19 cellular contexts compared by ENCODE assay signal in genomic region chr4:151322565-151322964, GRCh38. TPM values are rescaled to one million over a fixed set of nuclear protein-coding genes. Genes with fewer than 3 reads are reported as not detected.
DNase-seq lines count a peak whose midpoint lies in the region; ATAC-seq, FAIRE-seq and TF ChIP-seq lines count a peak whose summit lies in the region.
"Had no signal": no experiment of that assay in that cellular context is flagged by ENCODE, and none has a peak within 500 bp of the region (broad histone marks: within the 10 kb centered on the region; RNA-seq: fewer than 3 reads in every experiment).

No MANE protein-coding gene starts in this region.

- no peak overlapping the region for H2BK120ac ChIP-seq in H1 (replicated peaks; ENCODE audit: low read depth, low read length)

- no peak overlapping the region for H2BK12ac ChIP-seq in H1 (ENCODE audit: low read depth, low read length)

- POLR2A ChIA-PET in HepG2 (lab: Yijun Ruan, JAX), result interaction anchor here (1.4 to 3.7 kb wide), 4 partner anchors 8 to 71 kb away, joined by 3 to 49 read pairs (median 26); no protein-coding TSS in a partner anchor
- POLR2A ChIA-PET in H1 (lab: Charles Lee; ENCODE audit: partially characterized antibody), result interaction anchor here (1.0 to 4.4 kb wide), 5 partner anchors 9 to 87 kb away, joined by 3 to 30 read pairs (median 6); partner anchors contain the start of gene FHIP1A

- H2BK15ac ChIP-seq in H1 (ENCODE audit: low read length), result no peak overlapping the region

- TF ChIP-seq EP300 in HepG2 (IDR thresholded peaks at IDR 0.05; ENCODE audit: low read depth in 2 of 2, low read length in 2 of 2), result no peak
- no peak for TF ChIP-seq EP300 in HepG2 (CRISPR knock-in tag; IDR thresholded peaks at IDR 0.05; ENCODE audit: borderline replicate concordance)
- no peak for TF ChIP-seq EP300 in H1 (IDR thresholded peaks at IDR 0.05; ENCODE audit: borderline replicate concordance in 1 of 2, low read depth in 2 of 2, low read length in 2 of 2)

- no peak for FAIRE-seq in HepG2 (lab: Jason Lieb, UNC)
- no peak for FAIRE-seq in H1 (lab: Jason Lieb, UNC)
- FAIRE-seq: endometrium, urothelium cell line had no signal

- H3K4me2 ChIP-seq in HepG2 (ENCODE audit: low read depth, low read length) (peak overlapping the region; percentile 86), H1 (ENCODE audit: insufficient read depth in 1 of 2, low read depth in 2 of 2, low read length in 2 of 2) (peak overlapping the region; percentile 67 to 93; a peak in 3 of 4 replicates)

- H3K4me1 ChIP-seq in HepG2 (ENCODE audit: insufficient read depth, low read length) (peaks cover 67% of the 10 kb centered on the region), right lobe of liver (peaks cover 0 to 58% (median 12%) of the 10 kb centered on the region in 4 donors), H1 (replicated peaks in 1 of 4; ENCODE audit: control insufficient read depth in 3 of 4, insufficient read depth in 4 of 4, low read length in 3 of 4) (peaks cover 2 to 8% (median 6%) of the 10 kb centered on the region in 4 experiments; a peak in 4 of 7 replicates), muscle layer of duodenum (ENCODE audit: control insufficient read depth in 1 of 2, insufficient read depth in 2 of 2, low read length in 2 of 2) (peaks cover 0 to 18% of the 10 kb centered on the region in 2 donors)

- H3K27ac ChIP-seq in HepG2 (ENCODE audit: extremely low read length, insufficient read depth, low read length), result peak overlapping the region; percentile 100
- H3K27ac ChIP-seq in right lobe of liver, result no peak overlapping the region
- H3K27ac ChIP-seq in H1 (ENCODE audit: low read depth, low read length), result no peak overlapping the region
- peak overlapping the region; percentile 87 for H3K27ac ChIP-seq in muscle layer of duodenum (ENCODE audit: low read length)
- peak overlapping the region in 18 of 59 donors; percentile 7 to 95 (median 86) for H3K27ac ChIP-seq in dorsolateral prefrontal cortex
- H3K27ac ChIP-seq: spleen had no signal

- no peak overlapping the region for H3K56ac ChIP-seq in H1 (replicated peaks; ENCODE audit: insufficient read length, low read depth, low read length)

- peaks cover 4% of the 10 kb centered on the region for H3K36me3 Mint-ChIP-seq in T-helper 17 cell (ENCODE audit: low read depth)

- 0 out of 2 replicates have a peak, but pooled peaks cover 2% of the 10 kb centered on the region for H3K79me1 ChIP-seq in H1 (ENCODE audit: low read depth, low read length)

- H4K20me1 ChIP-seq in HepG2 (ENCODE audit: insufficient read depth, low read length) (peaks cover 31% of the 10 kb centered on the region), H1 (replicated peaks in 1 of 2; ENCODE audit: control insufficient read depth in 1 of 2, insufficient read depth in 2 of 2, low read length in 2 of 2) (peaks cover 0 to 3% of the 10 kb centered on the region in 2 experiments)

- H3K4me3 ChIP-seq in HepG2 (replicated peaks in 1 of 3; ENCODE audit: insufficient read depth in 1 of 3, low read depth in 2 of 3, low read length in 3 of 3) (peak overlapping the region; percentile 80 to 84 (median 83); a peak in 5 of 6 replicates), right lobe of liver (no peak overlapping the region), H1 (ENCODE audit: extremely low read depth in 1 of 4, insufficient read depth in 2 of 4, low read depth in 3 of 4, low read length in 4 of 4) (peak overlapping the region in 1 of 4 experiments; percentile 80; a peak in 1 of 8 replicates), muscle layer of duodenum (ENCODE audit: low read depth in 1 of 2, low read length in 2 of 2) (peak overlapping the region; percentile 75 to 80), dorsolateral prefrontal cortex (peak overlapping the region in 20 of 59 donors; percentile 18 to 92 (median 82))

- H3K4me1 Mint-ChIP-seq in T-helper 17 cell, result peaks cover 5% of the 10 kb centered on the region

- H3K4ac ChIP-seq in H1 (replicated peaks; ENCODE audit: insufficient read length, low read depth, low read length), result no peak overlapping the region

- ATAC-seq in HepG2 (no peak), right lobe of liver (no peak), T-helper 17 cell (no peak)
- ATAC-seq: activated T-cell treated with anti-CD3 and anti-CD28 coated beads, Interleukin-2, amount 50 U/mL, for 4 hours had no signal

- no peak for TF ChIP-seq POLR2A in HepG2 (IDR thresholded peaks at IDR 0.05; ENCODE audit: insufficient read depth in 1 of 2, low read depth in 2 of 2, low read length in 2 of 2)
- no peak for TF ChIP-seq POLR2A in right lobe of liver (IDR thresholded peaks at IDR 0.05)
- TF ChIP-seq POLR2A in H1 (IDR thresholded peaks at IDR 0.05; ENCODE audit: control extremely low read depth in 1 of 2, low read depth in 2 of 2, low read length in 2 of 2), result no peak

- peaks cover 4% of the 10 kb centered on the region; the same call in 1 of the 2 replicates for H3K23me2 ChIP-seq in H1 (ENCODE audit: low read depth, low read length)

- TF ChIP-seq CTCF in HepG2 (CRISPR knock-in tag; IDR thresholded peaks at IDR 0.05) (no peak), right lobe of liver (IDR thresholded peaks at IDR 0.05) (no peak), H1 (IDR thresholded peaks at IDR 0.05; ENCODE audit: control extremely low read depth in 1 of 3, insufficient read depth in 1 of 3, low read depth in 1 of 3, low read length in 3 of 3) (no peak), dorsolateral prefrontal cortex (IDR thresholded peaks at IDR 0.05 in 54 of 56, conservative IDR thresholded peaks at IDR 0.05 in 2 of 56; ENCODE audit: low read depth in 1 of 56, partially characterized antibody in 56 of 56) (no peak)

- no peak overlapping the region for H3K27ac Mint-ChIP-seq in T-helper 17 cell

- intact Hi-C loops in HepG2 (cut with micrococcal nuclease; ENCODE audit: unreplicated experiment) (loop anchor here (1.0 to 5.0 kb wide), 2 partner anchors 22 to 45 kb away; partner anchors contain the start of gene PRSS48), right lobe of liver (cut with DNase I) (no loop called here), dorsolateral prefrontal cortex (cut with DNase I) (loop anchor here in 1 of 2 donors (5.0 kb wide), 1 partner anchor 35 kb away; no protein-coding TSS in a partner anchor)

- H4K5ac ChIP-seq in H1 (ENCODE audit: insufficient read length, low read depth, low read length), result no peak overlapping the region

- no peak overlapping the region for H4K8ac ChIP-seq in H1 (ENCODE audit: extremely low read depth, insufficient read depth, low read length)

- no TSS peak for BruUV-seq in HepG2 (replicated peaks; lab: Mats Ljungman, UMichigan)

- H3K14ac ChIP-seq in H1 (ENCODE audit: insufficient read length), result no peak overlapping the region

- H3K18ac ChIP-seq in H1 (ENCODE audit: extremely low read depth, low read length), result no peak overlapping the region

- no peak overlapping the region for H2BK5ac ChIP-seq in H1 (ENCODE audit: low read depth, low read length)

- in situ Hi-C loops in HepG2 (cut with HindIII; ENCODE audit: extremely low pct_ligation_motif_present, low pct_unique_long_range_greater_than_20kb), result no loop called here

- H3K27me3 ChIP-seq in HepG2 (ENCODE audit: control insufficient read depth in 1 of 2, insufficient read depth in 2 of 2, low read length in 2 of 2) (no peaks in the 10 kb centered on the region; a peak in 1 of 5 replicates), right lobe of liver (no peaks in the 10 kb centered on the region), H1 (replicated peaks in 1 of 4; ENCODE audit: control insufficient read depth in 3 of 4, extremely low read depth in 1 of 4, insufficient read depth in 3 of 4, low read length in 3 of 4) (no peaks in the 10 kb centered on the region), muscle layer of duodenum (ENCODE audit: low read depth, low read length) (no peaks in the 10 kb centered on the region), dorsolateral prefrontal cortex (no peaks in the 10 kb centered on the region)

- no peak overlapping the region for H2AK5ac ChIP-seq in H1 (ENCODE audit: low read depth, low read length)

- H3K79me2 ChIP-seq in HepG2 (ENCODE audit: insufficient read depth, low read length) (peaks cover 67% of the 10 kb centered on the region), H1 (ENCODE audit: control insufficient read depth in 1 of 2, insufficient read depth in 2 of 2, low read length in 2 of 2) (peaks cover 5 to 62% of the 10 kb centered on the region in 2 experiments; a peak in 3 of 4 replicates)

- no peak overlapping the region for H3K23ac ChIP-seq in H1 (ENCODE audit: insufficient read length)

- H4K91ac ChIP-seq in H1 (replicated peaks; ENCODE audit: insufficient read length, low read length), result no peak overlapping the region

- H3K9me3 ChIP-seq in HepG2 (ENCODE audit: low read length), result no peaks in the 10 kb centered on the region
- H3K9me3 ChIP-seq in right lobe of liver, result no peaks in the 10 kb centered on the region
- H3K9me3 ChIP-seq in H1 (ENCODE audit: insufficient read depth in 2 of 2, low read depth in 1 of 2, low read length in 1 of 2), result no peaks in the 10 kb centered on the region
- H3K9me3 ChIP-seq in muscle layer of duodenum (ENCODE audit: control insufficient read depth in 1 of 2, low read length in 2 of 2), result no peaks in the 10 kb centered on the region
- H3K9me3 ChIP-seq in T-helper 17 cell (ENCODE audit: control insufficient read depth, low read length, poor library complexity, severe bottlenecking), result no peaks in the 10 kb centered on the region
- H3K9me3 ChIP-seq: spleen had no signal

- CTCF ChIA-PET in HepG2 (lab: Yijun Ruan, JAX; ENCODE audit: low intra/inter-chr PET ratio, low total read pairs) (no interaction called here), H1 (lab: Charles Lee; ENCODE audit: partially characterized antibody) (interaction anchor here (0.9 to 2.2 kb wide), 2 partner anchors 22 to 46 kb away, joined by 5 to 7 read pairs; partner anchors contain the start of gene PRSS48)

- H2BK20ac ChIP-seq in H1 (ENCODE audit: low read length), result no peak overlapping the region

- H2AFZ ChIP-seq in HepG2 (ENCODE audit: low read length) (no peak overlapping the region), H1 (ENCODE audit: low read length) (no peak overlapping the region)

- peaks cover 0 to 15% of the 10 kb centered on the region in 2 experiments for H3K36me3 ChIP-seq in HepG2 (replicated peaks in 1 of 2; ENCODE audit: control insufficient read depth in 1 of 2, insufficient read depth in 2 of 2, low read length in 2 of 2)
- H3K36me3 ChIP-seq in right lobe of liver, result no peaks in the 10 kb centered on the region
- no peaks in the 10 kb centered on the region; a peak in 1 of 8 replicates for H3K36me3 ChIP-seq in H1 (ENCODE audit: control insufficient read depth in 2 of 4, insufficient read depth in 4 of 4, low read length in 3 of 4)
- H3K36me3 ChIP-seq in muscle layer of duodenum (ENCODE audit: control insufficient read depth in 1 of 2, insufficient read depth in 2 of 2, low read length in 2 of 2), result no peaks in the 10 kb centered on the region
- H3K36me3 ChIP-seq: spleen had no signal

- DNase-seq in HepG2 (ENCODE audit: low spot score) (no peak), right lobe of liver (no peak), H1 (ENCODE audit: low read depth in 1 of 2, low spot score in 2 of 2) (no peak), dorsolateral prefrontal cortex (no peak), NCI-H748 treated with DMSO at 0.1 percent for 48 hours (lab: John Stamatoyannopoulos, UW) (no peak), NCI-H69 (lab: John Stamatoyannopoulos, UW) (no peak), T-helper 17 cell (no peak)
- DNase-seq: activated CD4-positive, CD25-positive, alpha-beta regulatory T cell treated with anti-CD3 and anti-CD28 coated beads, Interleukin-2, amount 50 U/mL, for 72 hours; activated T-cell treated with anti-CD3 and anti-CD28 coated beads, Interleukin-2, amount 50 U/mL, for 4 hours; DMS153; GOT3; NCI-H1105 treated with DMSO at 0.1 percent for 48 hours; spleen; SW 1271 had no signal

- no peak overlapping the region for H3K4me3 Mint-ChIP-seq in T-helper 17 cell
- H3K4me3 Mint-ChIP-seq: activated T-cell treated with anti-CD3 and anti-CD28 coated beads, Interleukin-2, amount 50 U/mL, for 4 hours had no signal

- H3K9ac ChIP-seq in HepG2 (ENCODE audit: insufficient read depth, low read depth, low read length) (peak overlapping the region; percentile 99), H1 (replicated peaks in 1 of 4; ENCODE audit: extremely low read depth in 1 of 4, low read depth in 3 of 4, low read length in 3 of 4) (no peak overlapping the region)

- TF ChIP-seq RAD21 in HepG2 (CRISPR knock-in tag; IDR thresholded peaks at IDR 0.05) (no peak), H1 (IDR thresholded peaks at IDR 0.05 in 1 of 2, conservative IDR thresholded peaks at IDR 0.05 in 1 of 2; ENCODE audit: low read depth in 2 of 2, low read length in 2 of 2) (no peak)

- peaks cover 67% of the 10 kb centered on the region for H3K27me3 Mint-ChIP-seq in T-helper 17 cell

RNA-seq across cellular contexts. Expression of gene SH3D19, which starts 2.8 kb away (rescaled TPM):
- total RNA-seq in HepG2 (2016; rRNA removed; fragmentation: Illumina TruSeq; extraction: Trizol) (31.2 and 34.4 TPM in 2 replicates), right lobe of liver (10 to 100 TPM; 40.2 to 53.8 (median 46.9) TPM), dorsolateral prefrontal cortex (10 to 100 TPM; 15.3 to 70.0 (median 34.6) TPM), T-helper 17 cell (not detected)
- total RNA-seq in HepG2 (2016; cell fraction: cytosol; rRNA removed; fragmentation: Illumina TruSeq; extraction: Trizol; ENCODE audit: low read depth), result 10.0 and 11.1 TPM in 2 replicates
- 29.9 and 30.5 TPM in 2 replicates for total RNA-seq in HepG2 (2016; cell fraction: insoluble cytoplasmic fraction; rRNA removed; fragmentation: Illumina TruSeq; extraction: Trizol)
- total RNA-seq in HepG2 (2016; cell fraction: membrane; rRNA removed; fragmentation: Illumina TruSeq; extraction: Trizol), result 23.5 and 24.8 TPM in 2 replicates
- 35.1 and 41.5 TPM in 2 replicates for total RNA-seq in HepG2 (2016; cell fraction: nucleus; rRNA removed; fragmentation: Illumina TruSeq; extraction: Trizol)
- polyA plus RNA-seq in HepG2 (2011; rRNA removed) (36.4 and 38.0 TPM in 2 replicates), H1 (2011; rRNA removed) (9.1 and 11.7 TPM in 2 replicates)
- 16.2 and 23.4 TPM in 2 replicates for polyA plus RNA-seq in HepG2 (2011; cell fraction: cytosol; rRNA removed)
- polyA plus RNA-seq in HepG2 (2011; cell fraction: nucleus; rRNA removed), result 45.0 and 62.0 TPM in 2 replicates
- 51.3 and 74.6 TPM in 2 replicates for polyA plus RNA-seq in HepG2 (2012)
- 2.9 and 3.0 TPM in 2 replicates for polyA plus RNA-seq in HepG2 (2016; cell fraction: cytosol; fragmentation: Illumina TruSeq; extraction: Trizol; ENCODE audit: low read depth)
- 35.7 and 40.1 TPM in 2 replicates for polyA plus RNA-seq in HepG2 (2016; cell fraction: insoluble cytoplasmic fraction; fragmentation: Illumina TruSeq; extraction: Trizol; ENCODE audit: low read depth)
- 11.6 and 12.8 TPM in 2 replicates for polyA plus RNA-seq in HepG2 (2016; cell fraction: membrane; fragmentation: Illumina TruSeq; extraction: Trizol; ENCODE audit: low read depth)
- polyA plus RNA-seq in HepG2 (2016; cell fraction: nucleus; fragmentation: Illumina TruSeq; extraction: Trizol; ENCODE audit: insufficient read depth, low read depth), result 49.0 and 51.0 TPM in 2 replicates
- polyA minus RNA-seq in HepG2 (2011; rRNA and poly(A)+ RNA removed; ENCODE audit: low replicate concordance), result 14.5 and 52.0 TPM in 2 replicates
- 39.4 and 42.6 TPM in 2 replicates for polyA minus RNA-seq in HepG2 (2011; cell fraction: cytosol; rRNA and poly(A)+ RNA removed)
- polyA minus RNA-seq in HepG2 (2011; cell fraction: nucleus; rRNA and poly(A)+ RNA removed), result 112 and 125 TPM in 2 replicates
- total RNA-seq in H1 (2021; fragmentation: NEBNext Ultra II Directional; extraction: Animal tissue kit (Norgen Biotek cat#: 25700)), result 51.3 and 55.8 TPM in 2 replicates
- polyA plus RNA-seq in H1 (2011; cell fraction: cytosol; rRNA removed), result 14.3 TPM
- polyA plus RNA-seq in H1 (2011; cell fraction: nucleus; rRNA removed), result 21.3 TPM
- 23.3 to 35.1 TPM (median 25.3 TPM) in 4 replicates for polyA plus RNA-seq in H1 (2012, experiment 1 of 2)
- polyA plus RNA-seq in H1 (2012, experiment 2 of 2), result 3.2 TPM
- 31.9 TPM for polyA plus RNA-seq in H1 (2013, experiment 1 of 2)
- 31.4 TPM for polyA plus RNA-seq in H1 (2013, experiment 2 of 2)
- polyA minus RNA-seq in H1 (2011; rRNA and poly(A)+ RNA removed), result 20.8 and 30.8 TPM in 2 replicates
- 20.8 TPM for polyA minus RNA-seq in H1 (2011; cell fraction: cytosol; rRNA and poly(A)+ RNA removed)
- 39.9 TPM for polyA minus RNA-seq in H1 (2011; cell fraction: nucleus; rRNA and poly(A)+ RNA removed)

RNA-seq across cellular contexts. Expression of gene PRSS48, which starts 45.6 kb away (rescaled TPM):
- total RNA-seq in HepG2 (2016; rRNA removed; fragmentation: Illumina TruSeq; extraction: Trizol) (not detected in 2 replicates), right lobe of liver (not detected), dorsolateral prefrontal cortex (1 to 10 TPM in 1 of 120 experiments, not detected in 119; 1.0 TPM), T-helper 17 cell (not detected)
- not detected in 2 replicates for total RNA-seq in HepG2 (2016; cell fraction: cytosol; rRNA removed; fragmentation: Illumina TruSeq; extraction: Trizol; ENCODE audit: low read depth)
- total RNA-seq in HepG2 (2016; cell fraction: insoluble cytoplasmic fraction; rRNA removed; fragmentation: Illumina TruSeq; extraction: Trizol), result not detected in 2 replicates
- total RNA-seq in HepG2 (2016; cell fraction: membrane; rRNA removed; fragmentation: Illumina TruSeq; extraction: Trizol), result not detected in 2 replicates
- not detected in 2 replicates for total RNA-seq in HepG2 (2016; cell fraction: nucleus; rRNA removed; fragmentation: Illumina TruSeq; extraction: Trizol)
- polyA plus RNA-seq in HepG2 (2011; rRNA removed) (not detected in 2 replicates), H1 (2011; rRNA removed) (not detected in 2 replicates)
- not detected in 2 replicates for polyA plus RNA-seq in HepG2 (2011; cell fraction: cytosol; rRNA removed)
- not detected in 2 replicates for polyA plus RNA-seq in HepG2 (2011; cell fraction: nucleus; rRNA removed)
- 0.34 TPM in 1 of 2 replicates, not detected in the other for polyA plus RNA-seq in HepG2 (2012)
- not detected in 2 replicates for polyA plus RNA-seq in HepG2 (2016; cell fraction: cytosol; fragmentation: Illumina TruSeq; extraction: Trizol; ENCODE audit: low read depth)
- polyA plus RNA-seq in HepG2 (2016; cell fraction: insoluble cytoplasmic fraction; fragmentation: Illumina TruSeq; extraction: Trizol; ENCODE audit: low read depth), result not detected in 2 replicates
- not detected in 2 replicates for polyA plus RNA-seq in HepG2 (2016; cell fraction: membrane; fragmentation: Illumina TruSeq; extraction: Trizol; ENCODE audit: low read depth)
- polyA plus RNA-seq in HepG2 (2016; cell fraction: nucleus; fragmentation: Illumina TruSeq; extraction: Trizol; ENCODE audit: insufficient read depth, low read depth), result not detected in 2 replicates
- not detected in 2 replicates for polyA minus RNA-seq in HepG2 (2011; rRNA and poly(A)+ RNA removed; ENCODE audit: low replicate concordance)
- not detected in 2 replicates for polyA minus RNA-seq in HepG2 (2011; cell fraction: cytosol; rRNA and poly(A)+ RNA removed)
- not detected in 2 replicates for polyA minus RNA-seq in HepG2 (2011; cell fraction: nucleus; rRNA and poly(A)+ RNA removed)
- not detected in 2 replicates for total RNA-seq in H1 (2021; fragmentation: NEBNext Ultra II Directional; extraction: Animal tissue kit (Norgen Biotek cat#: 25700))
- polyA plus RNA-seq in H1 (2011; cell fraction: cytosol; rRNA removed), result not detected
- not detected for polyA plus RNA-seq in H1 (2011; cell fraction: nucleus; rRNA removed)
- polyA plus RNA-seq in H1 (2012, experiment 1 of 2), result not detected in 4 replicates
- not detected for polyA plus RNA-seq in H1 (2012, experiment 2 of 2)
- polyA plus RNA-seq in H1 (2013, experiment 1 of 2), result not detected
- not detected for polyA plus RNA-seq in H1 (2013, experiment 2 of 2)
- not detected in 2 replicates for polyA minus RNA-seq in H1 (2011; rRNA and poly(A)+ RNA removed)
- not detected for polyA minus RNA-seq in H1 (2011; cell fraction: cytosol; rRNA and poly(A)+ RNA removed)
- polyA minus RNA-seq in H1 (2011; cell fraction: nucleus; rRNA and poly(A)+ RNA removed), result not detected
- total RNA-seq: activated T-cell treated with anti-CD3 and anti-CD28 coated beads, Interleukin-2, amount 50 U/mL, for 4 hours; HT-29; myocyte; spleen had no signal
- polyA plus RNA-seq: spleen had no signal

Comparison
In these comparisons a context has a peak if more than half of its experiments do, and no peak if none do; other contexts are left out.
1. H3K27ac ChIP-seq: peak in HepG2 (single experiment) and muscle layer of duodenum (single experiment); none in right lobe of liver (0 of 3) and H1 (single experiment).
2. H3K4me3 ChIP-seq: peak in HepG2 (3 of 3) and muscle layer of duodenum (2 of 2); none in right lobe of liver (0 of 3).
3. RNA of gene SH3D19, which starts 2.8 kb away (total RNA-seq): 51.3 to 55.8 TPM in H1, 40.2 to 53.8 TPM in right lobe of liver, 15.3 to 70.0 TPM in dorsolateral prefrontal cortex and 10.0 to 41.5 TPM in HepG2; not detected in T-helper 17 cell; every median in the first group is over 10 times any median in the second.